21 cellular contexts compared by ENCODE assay signal in genomic region chr15:101707983-101708382, GRCh38.
"Had no signal": no experiment of that assay in that cellular context is flagged by ENCODE, and none has a peak within 500 bp of the region (broad histone marks: within the 10 kb centered on the region; RNA-seq: fewer than 3 reads in every experiment).

No MANE protein-coding gene starts in this region.

- H3K27ac ChIP-seq: HL-60, KMS-11, SJCRH30 had no signal

- H3K4me2 ChIP-seq: KMS-11 had no signal

- H3K27me3 ChIP-seq: SJCRH30 had no signal

- H3K9me3 ChIP-seq: SJCRH30 had no signal

- H3K9ac ChIP-seq: KMS-11 had no signal

- DNase-seq: Kasumi-1, MM.1S, NCI-H1092 treated with DMSO at 0.1 percent for 48 hours, NCI-H1436, NCI-H187, NCI-H2029, NCI-H2081 treated with DMSO at 0.1 percent for 48 hours, NCI-H2171, NCI-H226, NCI-H446, NCI-H510A, NCI-H524 treated with DMSO at 0.1 percent for 48 hours, NCI-H69, NCI-H774, RPMI8226, SHP77 treated with DMSO at 0.1 percent for 48 hours, SJCRH30 had no signal

- H3K4me3 ChIP-seq: K562, SJCRH30 had no signal

- ATAC-seq: K562, SK-N-SH treated with all-trans-retinoic acid at 6 μM for 48 hours had no signal
